In the genomic region with DNA sequence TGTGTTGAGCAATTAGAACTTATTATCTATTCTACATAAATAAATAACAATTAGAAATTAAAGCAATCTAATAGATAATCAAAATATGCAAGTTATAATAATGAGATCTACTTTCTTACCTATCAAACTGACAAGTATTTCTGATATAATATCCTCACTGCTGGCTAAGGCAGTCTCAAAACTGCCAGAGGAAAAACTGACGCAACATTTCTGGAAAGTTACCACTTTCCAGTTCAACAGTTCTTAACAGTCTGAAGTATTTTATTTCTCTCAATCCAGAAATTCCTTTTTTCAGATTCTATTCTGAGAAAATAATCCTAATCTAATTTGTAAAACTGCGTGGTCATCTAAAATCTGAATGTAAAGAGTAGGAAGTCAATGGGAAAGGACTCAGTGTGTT, we compare ENCODE assay signal across 18 cellular contexts.
"Had no signal": no experiment of that assay in that cellular context is flagged by ENCODE, and none has a peak within 500 bp of the region (broad histone marks: within the 10 kb centered on the region; RNA-seq: fewer than 3 reads in every experiment).

No MANE protein-coding gene starts in this region.

- H3K9me3 ChIP-seq: ascending aorta, mucosa of descending colon, prostate gland had no signal

- ATAC-seq: activated CD8-positive, alpha-beta T cell treated with anti-CD3 and anti-CD28 coated beads for 36 hours; activated T-cell treated with anti-CD3 and anti-CD28 coated beads, Interleukin-2, amount 50 U/mL, for 72 hours; left cardiac atrium; mucosa of descending colon; natural killer cell; stimulated activated naive CD8-positive, alpha-beta T cell treated with anti-CD3 and anti-CD28 coated beads, Interleukin-15, amount 100 ng/mL, for 72 hours had no signal

- H3K4me1 ChIP-seq: prostate gland had no signal

- DNase-seq: activated CD4-positive, alpha-beta T cell treated with anti-CD3 and anti-CD28 coated beads for 4 hours; activated CD8-positive, alpha-beta memory T cell treated with anti-CD3 and anti-CD28 coated beads, Interleukin-2, amount 50 U/mL, for 4 hours; activated CD8-positive, alpha-beta T cell treated with anti-CD3 and anti-CD28 coated beads for 36 hours; activated gamma-delta T cell treated with Interleukin-2 at 50 U/mL for 16 hours; activated naive CD8-positive, alpha-beta T cell treated with anti-CD3 and anti-CD28 coated beads, Interleukin-2, amount 10 ng/mL, durations not matched to agents 7 days and 5 days; activated T-cell treated with anti-CD3 and anti-CD28 coated beads, Interleukin-2, amount 50 U/mL, for 72 hours; left cardiac atrium; mucosa of descending colon; natural killer cell; stimulated activated CD4-positive, alpha-beta T cell treated with anti-CD3 and anti-CD28 coated beads, Interleukin-15, amount 100 ng/mL, for 24 hours; stimulated activated CD4-positive, alpha-beta T cell treated with anti-CD3 and anti-CD28 coated beads, Interleukin-4, amount 100 ng/mL, for 24 hours; stimulated activated naive CD8-positive, alpha-beta T cell treated with anti-CD3 and anti-CD28 coated beads, Interleukin-15, amount 100 ng/mL, for 72 hours; T-helper 9 cell; WERI-Rb-1 had no signal

- H3K36me3 ChIP-seq: ascending aorta, prostate gland, tibial nerve, WERI-Rb-1 had no signal

- H3K27me3 ChIP-seq: ascending aorta, cardiac muscle cell, tibial nerve had no signal

- H3K27ac ChIP-seq: cardiac muscle cell, prostate gland, tibial nerve, WERI-Rb-1 had no signal

- H3K4me3 ChIP-seq: ascending aorta, cardiac muscle cell, mucosa of descending colon, prostate gland, tibial nerve had no signal
